25 cellular contexts compared by ENCODE assay signal in genomic region chr2:83703598-83703997, GRCh38.
A peak's percentile ranks its signal among the peaks of the same experiment; 100 is the strongest.
DNase-seq lines count a peak whose midpoint lies in the region; ATAC-seq, FAIRE-seq and TF ChIP-seq lines count a peak whose summit lies in the region.
"Had no signal": no experiment of that assay in that cellular context is flagged by ENCODE, and none has a peak within 500 bp of the region (broad histone marks: within the 10 kb centered on the region; RNA-seq: fewer than 3 reads in every experiment).

No MANE protein-coding gene starts in this region.

- BruUV-seq in HepG2 (replicated peaks; lab: Mats Ljungman, UMichigan) (no TSS peak), K562 (replicated peaks; lab: Mats Ljungman, UMichigan) (no TSS peak)

- no peak overlapping the region for H3K27ac ChIP-seq in HepG2 (ENCODE audit: extremely low read length, insufficient read depth, low read length)
- H3K27ac ChIP-seq in right lobe of liver: no peak overlapping the region
- H3K27ac ChIP-seq in K562 (ENCODE audit: extremely low read depth, low read depth, low read length): no peak overlapping the region
- H3K27ac ChIP-seq in smooth muscle cell (ENCODE audit: low read depth): no peak overlapping the region
- H3K27ac ChIP-seq: 22Rv1; BLaER1 treated with 17β-estradiol and CSF1 and Interleukin-3, amounts not matched to agents 10 nM and 100 nM; C4-2B had no signal

- DNase-seq in NCI-H1436 (lab: John Stamatoyannopoulos, UW) (peak; percentile 10), NCI-H1436 treated with DMSO at 0.1 percent for 48 hours (lab: John Stamatoyannopoulos, UW) (no peak), HepG2 (ENCODE audit: low spot score) (no peak), right lobe of liver (no peak), K562 (ENCODE audit: extremely low read depth in 1 of 4, low spot score in 3 of 4) (no peak), smooth muscle cell (lab: John Stamatoyannopoulos, UW; ENCODE audit: unreplicated experiment) (no peak), DMS153 treated with DMSO at 0.1 percent for 48 hours (lab: John Stamatoyannopoulos, UW; ENCODE audit: unreplicated experiment) (no peak), nucleus accumbens (lab: John Stamatoyannopoulos, UW) (no peak)
- DNase-seq: AML-193; Caco-2; Calu3; CD4-positive, alpha-beta T cell; CD8-positive, alpha-beta T cell; DMS53; DMS79; DND-41; EL; GDM1 had no signal

- H3K36me3 ChIP-seq in HepG2 (replicated peaks in 1 of 2; ENCODE audit: control insufficient read depth in 1 of 2, insufficient read depth in 2 of 2, low read length in 2 of 2) (no peaks in the 10 kb centered on the region), right lobe of liver (no peaks in the 10 kb centered on the region), K562 (ENCODE audit: control insufficient read depth, insufficient read depth, low read length) (no peaks in the 10 kb centered on the region), smooth muscle cell (ENCODE audit: low read depth) (no peaks in the 10 kb centered on the region)
- H3K36me3 ChIP-seq: BLaER1 treated with 17β-estradiol and CSF1 and Interleukin-3, amounts not matched to agents 10 nM and 100 nM had no signal

- WGBS in HepG2 (ENCODE audit: low lambda C conversion rate): 2% methylated on average over 1 of the region's 1 CpG
- 36% methylated on average over 1 of the region's 1 CpG for WGBS in right lobe of liver (ENCODE audit: insufficient coverage, low coverage, low lambda C conversion rate, missing lambda C conversion rate)
- WGBS in K562 (ENCODE audit: insufficient coverage, low coverage, missing lambda C conversion rate): 0% methylated on average over 1 of the region's 1 CpG
- 87% methylated on average over 1 of the region's 1 CpG for WGBS in smooth muscle cell (ENCODE audit: low lambda C conversion rate)

- TF ChIP-seq CTCF in HepG2 (CRISPR knock-in tag; IDR thresholded peaks at IDR 0.05) (no peak), right lobe of liver (IDR thresholded peaks at IDR 0.05) (no peak), K562 (IDR thresholded peaks at IDR 0.05 in 2 of 3, conservative IDR thresholded peaks at IDR 0.05 in 1 of 3; ENCODE audit: insufficient read depth in 2 of 3, low read depth in 1 of 3, low read length in 3 of 3) (no peak), smooth muscle cell (IDR thresholded peaks at IDR 0.05; ENCODE audit: borderline replicate concordance, insufficient read depth, poor library complexity, severe bottlenecking) (no peak)

- H3K9ac ChIP-seq in HepG2 (ENCODE audit: insufficient read depth, low read depth, low read length) (no peak overlapping the region), K562 (ENCODE audit: insufficient read depth in 1 of 2, low read depth in 2 of 2, low read length in 2 of 2) (no peak overlapping the region), smooth muscle cell (ENCODE audit: low read depth) (no peak overlapping the region)
- H3K9ac ChIP-seq: BLaER1 treated with 17β-estradiol and CSF1 and Interleukin-3, amounts not matched to agents 10 nM and 100 nM had no signal

- in situ Hi-C loops in HepG2 (cut with HindIII; ENCODE audit: extremely low pct_ligation_motif_present, low pct_unique_long_range_greater_than_20kb) (no loop called here), K562 (cut with MboI) (no loop called here)

- CTCF ChIA-PET in HepG2 (lab: Yijun Ruan, JAX; ENCODE audit: low intra/inter-chr PET ratio, low total read pairs): no interaction called here
- CTCF ChIA-PET in K562 (lab: Yijun Ruan, JAX; ENCODE audit: low intra/inter-chr PET ratio): no interaction called here

- H4K20me1 ChIP-seq in HepG2 (ENCODE audit: insufficient read depth, low read length): no peaks in the 10 kb centered on the region
- no peaks in the 10 kb centered on the region for H4K20me1 ChIP-seq in K562 (replicated peaks; ENCODE audit: control insufficient read depth, insufficient read depth, low read length)
- no peaks in the 10 kb centered on the region for H4K20me1 ChIP-seq in smooth muscle cell (ENCODE audit: low read depth)
- H4K20me1 ChIP-seq: BLaER1 treated with 17β-estradiol and CSF1 and Interleukin-3, amounts not matched to agents 10 nM and 100 nM had no signal

- FAIRE-seq in HepG2 (lab: Jason Lieb, UNC): no peak
- no peak for FAIRE-seq in K562 (lab: Jason Lieb, UNC)
- FAIRE-seq: D721Med, GM12878, GM12892, GM18507 had no signal

- no peaks in the 10 kb centered on the region for H3F3A ChIP-seq in smooth muscle cell (ENCODE audit: low read depth)

- H3K27me3 ChIP-seq in HepG2 (ENCODE audit: control insufficient read depth in 1 of 2, insufficient read depth in 2 of 2, low read length in 2 of 2): no peaks in the 10 kb centered on the region
- no peaks in the 10 kb centered on the region for H3K27me3 ChIP-seq in right lobe of liver
- H3K27me3 ChIP-seq in K562 (ENCODE audit: control insufficient read depth in 2 of 2, insufficient read depth in 2 of 2, low read length in 2 of 2): no peaks in the 10 kb centered on the region
- H3K27me3 ChIP-seq in smooth muscle cell (ENCODE audit: low read depth): no peaks in the 10 kb centered on the region
- H3K27me3 ChIP-seq: BLaER1 treated with 17β-estradiol and CSF1 and Interleukin-3, amounts not matched to agents 10 nM and 100 nM had no signal

- H3K9me3 ChIP-seq in HepG2 (ENCODE audit: low read length) (peaks cover 65% of the 10 kb centered on the region), right lobe of liver (no peaks in the 10 kb centered on the region), K562 (replicated peaks; ENCODE audit: control insufficient read depth, insufficient read depth, low read depth, low read length) (peaks cover 2% of the 10 kb centered on the region; the same call in 1 of the 2 replicates), smooth muscle cell (replicated peaks; ENCODE audit: low read depth) (no peaks in the 10 kb centered on the region)
- H3K9me3 ChIP-seq: BLaER1 treated with 17β-estradiol and CSF1 and Interleukin-3, amounts not matched to agents 10 nM and 100 nM; Caco-2 had no signal

- H3K4me3 ChIP-seq in HepG2 (replicated peaks in 1 of 3; ENCODE audit: insufficient read depth in 1 of 3, low read depth in 2 of 3, low read length in 3 of 3): no peak overlapping the region
- no peak overlapping the region for H3K4me3 ChIP-seq in right lobe of liver
- H3K4me3 ChIP-seq in K562: no peak overlapping the region
- no peak overlapping the region for H3K4me3 ChIP-seq in smooth muscle cell
- H3K4me3 ChIP-seq: BLaER1 treated with 17β-estradiol and CSF1 and Interleukin-3, amounts not matched to agents 10 nM and 100 nM; GM12878 had no signal

- H2AFZ ChIP-seq in HepG2 (ENCODE audit: low read length) (no peak overlapping the region), K562 (ENCODE audit: low read depth, low read length) (no peak overlapping the region), smooth muscle cell (ENCODE audit: low read depth) (peak overlapping the region; percentile 39)

- intact Hi-C loops in HepG2 (cut with micrococcal nuclease; ENCODE audit: unreplicated experiment) (no loop called here), right lobe of liver (cut with DNase I) (no loop called here), K562 (cut with micrococcal nuclease) (no loop called here)

- H3K79me2 ChIP-seq in HepG2 (ENCODE audit: insufficient read depth, low read length) (no peaks in the 10 kb centered on the region), K562 (ENCODE audit: control insufficient read depth, insufficient read depth, low read length) (no peaks in the 10 kb centered on the region), smooth muscle cell (ENCODE audit: low read depth) (no peaks in the 10 kb centered on the region)

- no peaks in the 10 kb centered on the region for H3K9me1 ChIP-seq in K562 (ENCODE audit: control insufficient read depth, insufficient read depth, low read length)

- no peak for TF ChIP-seq EP300 in HepG2 (IDR thresholded peaks at IDR 0.05; ENCODE audit: low read depth in 2 of 2, low read length in 2 of 2)
- TF ChIP-seq EP300 in HepG2 (CRISPR knock-in tag; IDR thresholded peaks at IDR 0.05; ENCODE audit: borderline replicate concordance): no peak
- no peak for TF ChIP-seq EP300 in K562 (IDR thresholded peaks at IDR 0.05; ENCODE audit: low read length)

- no peak overlapping the region for H3K4me2 ChIP-seq in HepG2 (ENCODE audit: low read depth, low read length)
- H3K4me2 ChIP-seq in K562 (ENCODE audit: insufficient read depth, low read length): no peak overlapping the region
- no peak overlapping the region for H3K4me2 ChIP-seq in smooth muscle cell
- H3K4me2 ChIP-seq: BLaER1 treated with 17β-estradiol and CSF1 and Interleukin-3, amounts not matched to agents 10 nM and 100 nM had no signal

- ATAC-seq in HepG2 (no peak), right lobe of liver (no peak), K562 (no peak)
- ATAC-seq: CD8-positive, alpha-beta T cell; GM12878 had no signal

- POLR2A ChIA-PET in HepG2 (lab: Yijun Ruan, JAX) (no interaction called here), K562 (lab: Yijun Ruan, JAX) (no interaction called here)

- H3K4me1 ChIP-seq in HepG2 (ENCODE audit: insufficient read depth, low read length): no peaks in the 10 kb centered on the region
- H3K4me1 ChIP-seq in right lobe of liver: no peaks in the 10 kb centered on the region
- H3K4me1 ChIP-seq in K562 (replicated peaks in 1 of 2; ENCODE audit: control insufficient read depth in 2 of 2, insufficient read depth in 2 of 2, low read length in 2 of 2): no peaks in the 10 kb centered on the region
- H3K4me1 ChIP-seq in smooth muscle cell (ENCODE audit: low read depth): no peaks in the 10 kb centered on the region
- H3K4me1 ChIP-seq: BLaER1 treated with 17β-estradiol and CSF1 and Interleukin-3, amounts not matched to agents 10 nM and 100 nM; Caco-2 had no signal

- no peak for TF ChIP-seq POLR2A in HepG2 (IDR thresholded peaks at IDR 0.05; ENCODE audit: insufficient read depth in 1 of 2, low read depth in 2 of 2, low read length in 2 of 2)
- no peak for TF ChIP-seq POLR2A in right lobe of liver (IDR thresholded peaks at IDR 0.05)
- TF ChIP-seq POLR2A in K562 (conservative IDR thresholded peaks at IDR 0.05): no peak

- TF ChIP-seq RAD21 in HepG2 (CRISPR knock-in tag; IDR thresholded peaks at IDR 0.05) (no peak), K562 (CRISPR knock-in tag; conservative IDR thresholded peaks at IDR 0.05 in 1 of 2, IDR thresholded peaks at IDR 0.05 in 1 of 2) (no peak)

TF ChIP-seq in HepG2, 621 proteins besides CTCF, POLR2A, EP300 and RAD21 (continues in another document):
- TF ChIP-seq ELF4 (CRISPR knock-in tag; IDR thresholded peaks at IDR 0.05; ENCODE audit: borderline replicate concordance) (no peak), ZNF235 (CRISPR knock-in tag; IDR thresholded peaks at IDR 0.05; ENCODE audit: borderline replicate concordance) (no peak), SUZ12 (IDR thresholded peaks at IDR 0.05; ENCODE audit: low read depth, low read length) (no peak), ZNF354B (CRISPR knock-in tag; IDR thresholded peaks at IDR 0.05) (no peak)

TF ChIP-seq in K562, 482 proteins besides CTCF, POLR2A, EP300 and RAD21:
- TF ChIP-seq RBM15 (IDR thresholded peaks at IDR 0.05; ENCODE audit: insufficient read depth, low read length) (no peak), MAFG (tag; conservative IDR thresholded peaks at IDR 0.05) (peak; percentile 38), HLTF (IDR thresholded peaks at IDR 0.05) (no peak), MAFK (IDR thresholded peaks at IDR 0.05; ENCODE audit: low read length) (peak; percentile 77), ZNF316 (IDR thresholded peaks at IDR 0.05) (peak; percentile 78), C11orf30 (IDR thresholded peaks at IDR 0.05; ENCODE audit: low read depth) (peak; percentile 64), MAFF (IDR thresholded peaks at IDR 0.05; ENCODE audit: low read length) (peak; percentile 68)
